1 cellular context compared by ENCODE assay signal in the genomic region with DNA sequence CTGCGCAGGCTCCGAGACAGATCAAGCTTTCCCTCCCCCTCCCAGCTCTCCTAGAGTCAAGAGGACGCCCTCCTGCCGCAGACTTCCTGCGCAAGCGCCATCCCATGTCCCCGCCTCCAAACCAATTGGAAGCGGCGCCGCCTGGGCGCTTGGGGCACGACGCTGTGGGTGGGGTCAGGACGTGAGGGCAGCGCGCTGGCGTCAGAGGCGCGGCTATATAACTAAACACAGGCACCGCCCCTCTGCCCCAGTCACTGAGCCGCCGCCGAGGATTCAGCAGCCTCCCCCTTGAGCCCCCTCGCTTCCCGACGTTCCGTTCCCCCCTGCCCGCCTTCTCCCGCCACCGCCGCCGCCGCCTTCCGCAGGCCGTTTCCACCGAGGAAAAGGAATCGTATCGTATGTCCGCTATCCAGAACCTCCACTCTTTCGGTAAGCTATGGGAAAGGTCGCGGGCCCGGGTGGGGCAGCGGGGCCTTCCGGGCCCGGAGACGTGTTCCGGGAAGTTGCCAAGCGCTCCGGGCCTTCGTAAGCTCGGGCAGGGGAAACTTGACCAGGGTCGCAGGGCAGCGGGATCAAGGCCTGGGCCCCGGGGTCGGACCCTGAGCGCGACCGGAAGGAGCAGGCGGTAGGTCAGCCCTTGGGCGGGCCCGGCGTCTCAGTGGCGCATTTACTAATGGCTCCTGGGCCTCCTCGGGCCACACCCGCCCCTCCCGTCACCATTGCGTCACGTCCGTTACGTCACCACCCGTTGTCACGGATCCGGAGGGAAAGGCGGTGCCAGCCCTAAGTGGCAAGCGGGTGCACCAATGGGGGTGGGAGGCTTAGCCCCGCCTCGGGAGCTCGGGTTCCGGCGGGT.
A peak's percentile ranks its signal among the peaks of the same experiment; 100 is the strongest.
TF ChIP-seq lines count a peak whose summit lies in the region.

A gene (plus strand): TSS at position 245 of the 856 bp plus-strand sequence. CDS start 154 bp downstream, at position 399.

TF ChIP-seq in GM12878, 131 proteins besides CTCF, POLR2A, EP300 and RAD21 (continued from another document and continues in another):
- TF ChIP-seq, protein P1, sequence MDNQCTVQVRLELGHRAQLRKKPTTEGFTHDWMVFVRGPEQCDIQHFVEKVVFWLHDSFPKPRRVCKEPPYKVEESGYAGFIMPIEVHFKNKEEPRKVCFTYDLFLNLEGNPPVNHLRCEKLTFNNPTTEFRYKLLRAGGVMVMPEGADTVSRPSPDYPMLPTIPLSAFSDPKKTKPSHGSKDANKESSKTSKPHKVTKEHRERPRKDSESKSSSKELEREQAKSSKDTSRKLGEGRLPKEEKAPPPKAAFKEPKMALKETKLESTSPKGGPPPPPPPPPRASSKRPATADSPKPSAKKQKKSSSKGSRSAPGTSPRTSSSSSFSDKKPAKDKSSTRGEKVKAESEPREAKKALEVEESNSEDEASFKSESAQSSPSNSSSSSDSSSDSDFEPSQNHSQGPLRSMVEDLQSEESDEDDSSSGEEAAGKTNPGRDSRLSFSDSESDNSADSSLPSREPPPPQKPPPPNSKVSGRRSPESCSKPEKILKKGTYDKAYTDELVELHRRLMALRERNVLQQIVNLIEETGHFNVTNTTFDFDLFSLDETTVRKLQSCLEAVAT (IDR thresholded peaks at IDR 0.05): peak; percentile 92
- TF ChIP-seq, protein P2, sequence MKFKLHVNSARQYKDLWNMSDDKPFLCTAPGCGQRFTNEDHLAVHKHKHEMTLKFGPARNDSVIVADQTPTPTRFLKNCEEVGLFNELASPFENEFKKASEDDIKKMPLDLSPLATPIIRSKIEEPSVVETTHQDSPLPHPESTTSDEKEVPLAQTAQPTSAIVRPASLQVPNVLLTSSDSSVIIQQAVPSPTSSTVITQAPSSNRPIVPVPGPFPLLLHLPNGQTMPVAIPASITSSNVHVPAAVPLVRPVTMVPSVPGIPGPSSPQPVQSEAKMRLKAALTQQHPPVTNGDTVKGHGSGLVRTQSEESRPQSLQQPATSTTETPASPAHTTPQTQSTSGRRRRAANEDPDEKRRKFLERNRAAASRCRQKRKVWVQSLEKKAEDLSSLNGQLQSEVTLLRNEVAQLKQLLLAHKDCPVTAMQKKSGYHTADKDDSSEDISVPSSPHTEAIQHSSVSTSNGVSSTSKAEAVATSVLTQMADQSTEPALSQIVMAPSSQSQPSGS (IDR thresholded peaks at IDR 0.05; ENCODE audit: low read length): peak; percentile 63; the same call in 1 of the 2 replicates
- peak; percentile 93 for TF ChIP-seq TAF1 (IDR thresholded peaks at IDR 0.05; ENCODE audit: borderline replicate concordance, low read depth, low read length)
- TF ChIP-seq, protein P3, sequence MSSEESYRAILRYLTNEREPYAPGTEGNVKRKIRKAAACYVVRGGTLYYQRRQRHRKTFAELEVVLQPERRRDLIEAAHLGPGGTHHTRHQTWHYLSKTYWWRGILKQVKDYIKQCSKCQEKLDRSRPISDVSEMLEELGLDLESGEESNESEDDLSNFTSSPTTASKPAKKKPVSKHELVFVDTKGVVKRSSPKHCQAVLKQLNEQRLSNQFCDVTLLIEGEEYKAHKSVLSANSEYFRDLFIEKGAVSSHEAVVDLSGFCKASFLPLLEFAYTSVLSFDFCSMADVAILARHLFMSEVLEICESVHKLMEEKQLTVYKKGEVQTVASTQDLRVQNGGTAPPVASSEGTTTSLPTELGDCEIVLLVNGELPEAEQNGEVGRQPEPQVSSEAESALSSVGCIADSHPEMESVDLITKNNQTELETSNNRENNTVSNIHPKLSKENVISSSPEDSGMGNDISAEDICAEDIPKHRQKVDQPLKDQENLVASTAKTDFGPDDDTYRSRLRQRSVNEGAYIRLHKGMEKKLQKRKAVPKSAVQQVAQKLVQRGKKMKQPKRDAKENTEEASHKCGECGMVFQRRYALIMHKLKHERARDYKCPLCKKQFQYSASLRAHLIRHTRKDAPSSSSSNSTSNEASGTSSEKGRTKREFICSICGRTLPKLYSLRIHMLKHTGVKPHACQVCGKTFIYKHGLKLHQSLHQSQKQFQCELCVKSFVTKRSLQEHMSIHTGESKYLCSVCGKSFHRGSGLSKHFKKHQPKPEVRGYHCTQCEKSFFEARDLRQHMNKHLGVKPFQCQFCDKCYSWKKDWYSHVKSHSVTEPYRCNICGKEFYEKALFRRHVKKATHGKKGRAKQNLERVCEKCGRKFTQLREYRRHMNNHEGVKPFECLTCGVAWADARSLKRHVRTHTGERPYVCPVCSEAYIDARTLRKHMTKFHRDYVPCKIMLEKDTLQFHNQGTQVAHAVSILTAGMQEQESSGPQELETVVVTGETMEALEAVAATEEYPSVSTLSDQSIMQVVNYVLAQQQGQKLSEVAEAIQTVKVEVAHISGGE (CRISPR knock-in tag; IDR thresholded peaks at IDR 0.05): peak; percentile 0; the same call in 1 of the 2 replicates
- TF ChIP-seq WRNIP1 (IDR thresholded peaks at IDR 0.05; ENCODE audit: borderline replicate concordance, low read depth, low read length): no peak
- TF ChIP-seq STAT3 (IDR thresholded peaks at IDR 0.05; ENCODE audit: low read depth, low read length): no peak
- TF ChIP-seq TBL1XR1 (IDR thresholded peaks at IDR 0.05; ENCODE audit: low read depth, low read length): peak; percentile 35; the same call in 1 of the 2 replicates
- 0 out of 2 replicates have a peak, but pooled peaks have one; percentile 14 for TF ChIP-seq MTA2 (IDR thresholded peaks at IDR 0.05; ENCODE audit: low read depth)
- TF ChIP-seq DPF2 (IDR thresholded peaks at IDR 0.05): peak; percentile 86
- TF ChIP-seq, protein P4, sequence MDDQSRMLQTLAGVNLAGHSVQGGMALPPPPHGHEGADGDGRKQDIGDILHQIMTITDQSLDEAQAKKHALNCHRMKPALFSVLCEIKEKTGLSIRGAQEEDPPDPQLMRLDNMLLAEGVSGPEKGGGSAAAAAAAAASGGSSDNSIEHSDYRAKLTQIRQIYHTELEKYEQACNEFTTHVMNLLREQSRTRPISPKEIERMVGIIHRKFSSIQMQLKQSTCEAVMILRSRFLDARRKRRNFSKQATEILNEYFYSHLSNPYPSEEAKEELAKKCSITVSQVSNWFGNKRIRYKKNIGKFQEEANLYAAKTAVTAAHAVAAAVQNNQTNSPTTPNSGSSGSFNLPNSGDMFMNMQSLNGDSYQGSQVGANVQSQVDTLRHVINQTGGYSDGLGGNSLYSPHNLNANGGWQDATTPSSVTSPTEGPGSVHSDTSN (IDR thresholded peaks at IDR 0.05; ENCODE audit: insufficient replicate concordance, low read depth, low read length): peak; percentile 94
- peak; percentile 39; the same call in 1 of the 2 replicates for TF ChIP-seq FOXM1 (IDR thresholded peaks at IDR 0.05; ENCODE audit: low read depth, low read length)
- TF ChIP-seq CBX5 (IDR thresholded peaks at IDR 0.05; ENCODE audit: low read depth): no peak
- TF ChIP-seq CHD1 (IDR thresholded peaks at IDR 0.05; ENCODE audit: low read depth, low read length): peak; percentile 50
- TF ChIP-seq, protein P5, sequence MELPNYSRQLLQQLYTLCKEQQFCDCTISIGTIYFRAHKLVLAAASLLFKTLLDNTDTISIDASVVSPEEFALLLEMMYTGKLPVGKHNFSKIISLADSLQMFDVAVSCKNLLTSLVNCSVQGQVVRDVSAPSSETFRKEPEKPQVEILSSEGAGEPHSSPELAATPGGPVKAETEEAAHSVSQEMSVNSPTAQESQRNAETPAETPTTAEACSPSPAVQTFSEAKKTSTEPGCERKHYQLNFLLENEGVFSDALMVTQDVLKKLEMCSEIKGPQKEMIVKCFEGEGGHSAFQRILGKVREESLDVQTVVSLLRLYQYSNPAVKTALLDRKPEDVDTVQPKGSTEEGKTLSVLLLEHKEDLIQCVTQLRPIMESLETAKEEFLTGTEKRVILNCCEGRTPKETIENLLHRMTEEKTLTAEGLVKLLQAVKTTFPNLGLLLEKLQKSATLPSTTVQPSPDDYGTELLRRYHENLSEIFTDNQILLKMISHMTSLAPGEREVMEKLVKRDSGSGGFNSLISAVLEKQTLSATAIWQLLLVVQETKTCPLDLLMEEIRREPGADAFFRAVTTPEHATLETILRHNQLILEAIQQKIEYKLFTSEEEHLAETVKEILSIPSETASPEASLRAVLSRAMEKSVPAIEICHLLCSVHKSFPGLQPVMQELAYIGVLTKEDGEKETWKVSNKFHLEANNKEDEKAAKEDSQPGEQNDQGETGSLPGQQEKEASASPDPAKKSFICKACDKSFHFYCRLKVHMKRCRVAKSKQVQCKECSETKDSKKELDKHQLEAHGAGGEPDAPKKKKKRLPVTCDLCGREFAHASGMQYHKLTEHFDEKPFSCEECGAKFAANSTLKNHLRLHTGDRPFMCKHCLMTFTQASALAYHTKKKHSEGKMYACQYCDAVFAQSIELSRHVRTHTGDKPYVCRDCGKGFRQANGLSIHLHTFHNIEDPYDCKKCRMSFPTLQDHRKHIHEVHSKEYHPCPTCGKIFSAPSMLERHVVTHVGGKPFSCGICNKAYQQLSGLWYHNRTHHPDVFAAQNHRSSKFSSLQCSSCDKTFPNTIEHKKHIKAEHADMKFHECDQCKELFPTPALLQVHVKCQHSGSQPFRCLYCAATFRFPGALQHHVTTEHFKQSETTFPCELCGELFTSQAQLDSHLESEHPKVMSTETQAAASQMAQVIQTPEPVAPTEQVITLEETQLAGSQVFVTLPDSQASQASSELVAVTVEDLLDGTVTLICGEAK (IDR thresholded peaks at IDR 0.05; ENCODE audit: borderline replicate concordance): peak; percentile 89
- TF ChIP-seq RELA (IDR thresholded peaks at IDR 0.05; ENCODE audit: borderline replicate concordance, partially characterized antibody): peak; percentile 6
- TF ChIP-seq NBN (IDR thresholded peaks at IDR 0.05): peak; percentile 90
- TF ChIP-seq NR2C1 (IDR thresholded peaks at IDR 0.05): peak; percentile 92
- TF ChIP-seq, protein P6, sequence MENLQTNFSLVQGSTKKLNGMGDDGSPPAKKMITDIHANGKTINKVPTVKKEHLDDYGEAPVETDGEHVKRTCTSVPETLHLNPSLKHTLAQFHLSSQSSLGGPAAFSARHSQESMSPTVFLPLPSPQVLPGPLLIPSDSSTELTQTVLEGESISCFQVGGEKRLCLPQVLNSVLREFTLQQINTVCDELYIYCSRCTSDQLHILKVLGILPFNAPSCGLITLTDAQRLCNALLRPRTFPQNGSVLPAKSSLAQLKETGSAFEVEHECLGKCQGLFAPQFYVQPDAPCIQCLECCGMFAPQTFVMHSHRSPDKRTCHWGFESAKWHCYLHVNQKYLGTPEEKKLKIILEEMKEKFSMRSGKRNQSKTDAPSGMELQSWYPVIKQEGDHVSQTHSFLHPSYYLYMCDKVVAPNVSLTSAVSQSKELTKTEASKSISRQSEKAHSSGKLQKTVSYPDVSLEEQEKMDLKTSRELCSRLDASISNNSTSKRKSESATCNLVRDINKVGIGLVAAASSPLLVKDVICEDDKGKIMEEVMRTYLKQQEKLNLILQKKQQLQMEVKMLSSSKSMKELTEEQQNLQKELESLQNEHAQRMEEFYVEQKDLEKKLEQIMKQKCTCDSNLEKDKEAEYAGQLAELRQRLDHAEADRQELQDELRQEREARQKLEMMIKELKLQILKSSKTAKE (IDR thresholded peaks at IDR 0.05; ENCODE audit: low read depth, poor library complexity, severe bottlenecking): no peak
- TF ChIP-seq STAT1 (conservative IDR thresholded peaks at IDR 0.05): 0 out of 2 replicates have a peak, but pooled peaks have one; percentile 16
- peak; percentile 98 for TF ChIP-seq ATF7 (IDR thresholded peaks at IDR 0.05; ENCODE audit: low read depth)
- no peak for TF ChIP-seq ETV6 (conservative IDR thresholded peaks at IDR 0.05 in 1 of 2, IDR thresholded peaks at IDR 0.05 in 1 of 2; ENCODE audit: borderline replicate concordance in 1 of 2, low read depth in 1 of 2)
- 0 out of 2 replicates have a peak, but pooled peaks have one; percentile 13 for TF ChIP-seq BCL11A (IDR thresholded peaks at IDR 0.05; ENCODE audit: low read depth, low read length)
- TF ChIP-seq NR2F1 (conservative IDR thresholded peaks at IDR 0.05): peak; percentile 91
- TF ChIP-seq NR2C2 (IDR thresholded peaks at IDR 0.05; ENCODE audit: borderline replicate concordance, control insufficient read depth, insufficient read length, low read depth): no peak
- TF ChIP-seq, protein P7, sequence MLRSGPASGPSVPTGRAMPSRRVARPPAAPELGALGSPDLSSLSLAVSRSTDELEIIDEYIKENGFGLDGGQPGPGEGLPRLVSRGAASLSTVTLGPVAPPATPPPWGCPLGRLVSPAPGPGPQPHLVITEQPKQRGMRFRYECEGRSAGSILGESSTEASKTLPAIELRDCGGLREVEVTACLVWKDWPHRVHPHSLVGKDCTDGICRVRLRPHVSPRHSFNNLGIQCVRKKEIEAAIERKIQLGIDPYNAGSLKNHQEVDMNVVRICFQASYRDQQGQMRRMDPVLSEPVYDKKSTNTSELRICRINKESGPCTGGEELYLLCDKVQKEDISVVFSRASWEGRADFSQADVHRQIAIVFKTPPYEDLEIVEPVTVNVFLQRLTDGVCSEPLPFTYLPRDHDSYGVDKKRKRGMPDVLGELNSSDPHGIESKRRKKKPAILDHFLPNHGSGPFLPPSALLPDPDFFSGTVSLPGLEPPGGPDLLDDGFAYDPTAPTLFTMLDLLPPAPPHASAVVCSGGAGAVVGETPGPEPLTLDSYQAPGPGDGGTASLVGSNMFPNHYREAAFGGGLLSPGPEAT (IDR thresholded peaks at IDR 0.05; ENCODE audit: low read depth): peak; percentile 22; the same call in 1 of the 2 replicates
- no peak for TF ChIP-seq CBX3 (IDR thresholded peaks at IDR 0.05; ENCODE audit: borderline replicate concordance, low read depth)
- TF ChIP-seq CHD2 (IDR thresholded peaks at IDR 0.05; ENCODE audit: borderline replicate concordance, low read depth, low read length): peak; percentile 90
- peak; percentile 99 for TF ChIP-seq PML (IDR thresholded peaks at IDR 0.05; ENCODE audit: low read length)
- TF ChIP-seq CREB1 (IDR thresholded peaks at IDR 0.05; ENCODE audit: low read depth): peak; percentile 99
- TF ChIP-seq, protein P8, sequence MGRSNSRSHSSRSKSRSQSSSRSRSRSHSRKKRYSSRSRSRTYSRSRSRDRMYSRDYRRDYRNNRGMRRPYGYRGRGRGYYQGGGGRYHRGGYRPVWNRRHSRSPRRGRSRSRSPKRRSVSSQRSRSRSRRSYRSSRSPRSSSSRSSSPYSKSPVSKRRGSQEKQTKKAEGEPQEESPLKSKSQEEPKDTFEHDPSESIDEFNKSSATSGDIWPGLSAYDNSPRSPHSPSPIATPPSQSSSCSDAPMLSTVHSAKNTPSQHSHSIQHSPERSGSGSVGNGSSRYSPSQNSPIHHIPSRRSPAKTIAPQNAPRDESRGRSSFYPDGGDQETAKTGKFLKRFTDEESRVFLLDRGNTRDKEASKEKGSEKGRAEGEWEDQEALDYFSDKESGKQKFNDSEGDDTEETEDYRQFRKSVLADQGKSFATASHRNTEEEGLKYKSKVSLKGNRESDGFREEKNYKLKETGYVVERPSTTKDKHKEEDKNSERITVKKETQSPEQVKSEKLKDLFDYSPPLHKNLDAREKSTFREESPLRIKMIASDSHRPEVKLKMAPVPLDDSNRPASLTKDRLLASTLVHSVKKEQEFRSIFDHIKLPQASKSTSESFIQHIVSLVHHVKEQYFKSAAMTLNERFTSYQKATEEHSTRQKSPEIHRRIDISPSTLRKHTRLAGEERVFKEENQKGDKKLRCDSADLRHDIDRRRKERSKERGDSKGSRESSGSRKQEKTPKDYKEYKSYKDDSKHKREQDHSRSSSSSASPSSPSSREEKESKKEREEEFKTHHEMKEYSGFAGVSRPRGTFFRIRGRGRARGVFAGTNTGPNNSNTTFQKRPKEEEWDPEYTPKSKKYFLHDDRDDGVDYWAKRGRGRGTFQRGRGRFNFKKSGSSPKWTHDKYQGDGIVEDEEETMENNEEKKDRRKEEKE (IDR thresholded peaks at IDR 0.05): no peak
- peak; percentile 91 for TF ChIP-seq POU2F2 (IDR thresholded peaks at IDR 0.05; ENCODE audit: borderline replicate concordance, low read depth, low read length)
- TF ChIP-seq RFX5 (IDR thresholded peaks at IDR 0.05; ENCODE audit: low read depth, low read length): 0 out of 2 replicates have a peak, but pooled peaks have one; percentile 59
